Comparison of ENCODE assay signal across 19 cellular contexts in genomic region chr6:1761472-1761871, GRCh38.
DNase-seq lines count a peak whose midpoint lies in the region; ATAC-seq and TF ChIP-seq lines count a peak whose summit lies in the region.
"Had no signal": no experiment of that assay in that cellular context is flagged by ENCODE, and none has a peak within 500 bp of the region (broad histone marks: within the 10 kb centered on the region; RNA-seq: fewer than 3 reads in every experiment).

No MANE protein-coding gene starts in this region.

- H2AFZ ChIP-seq in OCI-LY3 (ENCODE audit: low read depth, low read length) (no peak overlapping the region), OCI-LY7 (ENCODE audit: low read length) (no peak overlapping the region)

- H3K4me3 ChIP-seq in OCI-LY3 (ENCODE audit: low read length) (no peak overlapping the region), OCI-LY7 (ENCODE audit: low read depth, low read length, poor library complexity, severe bottlenecking) (no peak overlapping the region)
- H3K4me3 ChIP-seq: GM12878, vagina had no signal

- H3K79me2 ChIP-seq in OCI-LY3 (ENCODE audit: low read length) (no peaks in the 10 kb centered on the region), OCI-LY7 (ENCODE audit: insufficient read depth, low read depth, low read length) (no peaks in the 10 kb centered on the region)

- intact Hi-C loops in OCI-LY7 (cut with micrococcal nuclease; ENCODE audit: unreplicated experiment), result no loop called here

- POLR2A ChIA-PET in OCI-LY7 (lab: Charles Lee), result no interaction called here
- POLR2A ChIA-PET in activated CD4-positive, alpha-beta memory T cell treated with anti-CD3 and anti-CD28 coated beads, Interleukin-2, amount 10 ng/mL, durations not matched to agents 7 days and 5 days (lab: Charles Lee), result no interaction called here

- ATAC-seq in HG03439 (IDR thresholded peaks at IDR 0.05; ENCODE audit: unreplicated experiment), result no peak
- ATAC-seq in GM21717 (IDR thresholded peaks at IDR 0.05; ENCODE audit: unreplicated experiment), result no peak
- ATAC-seq: activated CD4-positive, alpha-beta T cell treated with anti-CD3 and anti-CD28 coated beads for 36 hours; effector memory CD8-positive, alpha-beta T cell; GM12878; Panc1; stimulated activated naive CD8-positive, alpha-beta T cell treated with anti-CD3 and anti-CD28 coated beads, Interleukin-15, amount 100 ng/mL, for 72 hours had no signal

- no peaks in the 10 kb centered on the region for H3K36me3 Mint-ChIP-seq in activated CD4-positive, alpha-beta memory T cell treated with anti-CD3 and anti-CD28 coated beads, Interleukin-2, amount 10 ng/mL, durations not matched to agents 7 days and 5 days (ENCODE audit: low read depth)

- no peaks in the 10 kb centered on the region for H3K9me3 ChIP-seq in OCI-LY3 (ENCODE audit: insufficient read depth, low read length)
- no peaks in the 10 kb centered on the region for H3K9me3 ChIP-seq in OCI-LY7 (ENCODE audit: low read length)
- H3K9me3 ChIP-seq: Caco-2, vagina had no signal

- H3K36me3 ChIP-seq in OCI-LY3 (replicated peaks; ENCODE audit: low read depth, low read length), result peaks cover 3% of the 10 kb centered on the region
- no peaks in the 10 kb centered on the region for H3K36me3 ChIP-seq in OCI-LY7 (ENCODE audit: insufficient read depth, low read length)
- H3K36me3 ChIP-seq: vagina had no signal

- no peak overlapping the region for H3K4me3 Mint-ChIP-seq in activated CD4-positive, alpha-beta memory T cell treated with anti-CD3 and anti-CD28 coated beads, Interleukin-2, amount 10 ng/mL, durations not matched to agents 7 days and 5 days
- H3K4me3 Mint-ChIP-seq: activated CD4-positive, alpha-beta T cell treated with anti-CD3 and anti-CD28 coated beads for 36 hours; central memory CD8-positive, alpha-beta T cell; effector memory CD8-positive, alpha-beta T cell; stimulated activated naive CD8-positive, alpha-beta T cell treated with anti-CD3 and anti-CD28 coated beads, Interleukin-15, amount 100 ng/mL, for 72 hours had no signal

- H3K27ac ChIP-seq in OCI-LY3 (ENCODE audit: low read length) (peak overlapping the region; percentile 93), OCI-LY7 (ENCODE audit: low read depth, low read length, poor library complexity, severe bottlenecking) (no peak overlapping the region)
- H3K27ac ChIP-seq: vagina had no signal

- no peak overlapping the region for H3K27ac Mint-ChIP-seq in activated CD4-positive, alpha-beta memory T cell treated with anti-CD3 and anti-CD28 coated beads, Interleukin-2, amount 10 ng/mL, durations not matched to agents 7 days and 5 days
- H3K27ac Mint-ChIP-seq: activated CD4-positive, alpha-beta T cell treated with anti-CD3 and anti-CD28 coated beads for 36 hours; effector memory CD8-positive, alpha-beta T cell; stimulated activated naive CD8-positive, alpha-beta T cell treated with anti-CD3 and anti-CD28 coated beads, Interleukin-15, amount 100 ng/mL, for 72 hours had no signal

- peaks cover 2% of the 10 kb centered on the region for H3K27me3 Mint-ChIP-seq in activated CD4-positive, alpha-beta memory T cell treated with anti-CD3 and anti-CD28 coated beads, Interleukin-2, amount 10 ng/mL, durations not matched to agents 7 days and 5 days
- H3K27me3 Mint-ChIP-seq: activated CD4-positive, alpha-beta T cell treated with anti-CD3 and anti-CD28 coated beads for 36 hours; central memory CD8-positive, alpha-beta T cell; effector memory CD8-positive, alpha-beta T cell; stimulated activated naive CD8-positive, alpha-beta T cell treated with anti-CD3 and anti-CD28 coated beads, Interleukin-15, amount 100 ng/mL, for 72 hours had no signal

- H3K9me3 Mint-ChIP-seq in activated CD4-positive, alpha-beta memory T cell treated with anti-CD3 and anti-CD28 coated beads, Interleukin-2, amount 10 ng/mL, durations not matched to agents 7 days and 5 days, result no peaks in the 10 kb centered on the region
- H3K9me3 Mint-ChIP-seq: central memory CD8-positive, alpha-beta T cell; effector memory CD8-positive, alpha-beta T cell; stimulated activated naive CD8-positive, alpha-beta T cell treated with anti-CD3 and anti-CD28 coated beads, Interleukin-15, amount 100 ng/mL, for 72 hours had no signal

- H3K4me2 ChIP-seq in OCI-LY3 (ENCODE audit: low read length) (peak overlapping the region; percentile 67; the same call in 1 of the 2 replicates), OCI-LY7 (ENCODE audit: low read length) (no peak overlapping the region)

- no peak overlapping the region for H3K9ac ChIP-seq in OCI-LY3 (ENCODE audit: low read length)

- H3K27me3 ChIP-seq in OCI-LY3 (ENCODE audit: low read depth, low read length), result no peaks in the 10 kb centered on the region
- H3K27me3 ChIP-seq: vagina had no signal

- no peak for TF ChIP-seq CTCF in OCI-LY3 (IDR thresholded peaks at IDR 0.05; ENCODE audit: low read depth, low read length)
- no peak for TF ChIP-seq CTCF in OCI-LY7 (conservative IDR thresholded peaks at IDR 0.05; ENCODE audit: low read length)

- H3K4me1 ChIP-seq in OCI-LY3 (ENCODE audit: low read length), result peaks cover 33% of the 10 kb centered on the region
- H3K4me1 ChIP-seq in OCI-LY7 (ENCODE audit: insufficient read depth, low read length, poor library complexity, severe bottlenecking), result no peaks in the 10 kb centered on the region

- H3K9me2 ChIP-seq in OCI-LY7 (ENCODE audit: insufficient read depth, low read length), result no peaks in the 10 kb centered on the region

- BruUV-seq in OCI-LY7 (replicated peaks; lab: Mats Ljungman, UMichigan), result no TSS peak

- DNase-seq in DMS79 (lab: John Stamatoyannopoulos, UW), result peak; percentile 11
- DNase-seq in NCI-H1417 (lab: John Stamatoyannopoulos, UW), result peak in 2 of 3 experiments; percentile 16 to 80
- peak; percentile 7 for DNase-seq in midbrain (lab: John Stamatoyannopoulos, UW)
- no peak for DNase-seq in OCI-LY7 (ENCODE audit: low spot score)
- DNase-seq in activated CD4-positive, alpha-beta memory T cell treated with anti-CD3 and anti-CD28 coated beads, Interleukin-2, amount 10 ng/mL, durations not matched to agents 7 days and 5 days, result no peak
- DNase-seq: activated CD4-positive, alpha-beta T cell treated with anti-CD3 and anti-CD28 coated beads for 36 hours; activated CD8-positive, alpha-beta memory T cell treated with anti-CD3 and anti-CD28 coated beads, Interleukin-2, amount 50 U/mL, for 48 hours; activated gamma-delta T cell treated with Interleukin-2 at 50 U/mL for 16 hours; Caco-2; effector memory CD8-positive, alpha-beta T cell; NCI-H510A treated with DMSO at 0.1 percent for 48 hours; stimulated activated naive CD8-positive, alpha-beta T cell treated with anti-CD3 and anti-CD28 coated beads, Interleukin-15, amount 100 ng/mL, for 72 hours had no signal

- CTCF ChIA-PET in OCI-LY7 (lab: Charles Lee; ENCODE audit: unreplicated experiment), result no interaction called here
- CTCF ChIA-PET in activated CD4-positive, alpha-beta memory T cell treated with anti-CD3 and anti-CD28 coated beads, Interleukin-2, amount 10 ng/mL, durations not matched to agents 7 days and 5 days (lab: Charles Lee), result no interaction called here

- H4K20me1 ChIP-seq in OCI-LY3 (ENCODE audit: insufficient read depth, low read length), result no peaks in the 10 kb centered on the region
- H4K20me1 ChIP-seq in OCI-LY7 (ENCODE audit: insufficient read depth, low read length), result no peaks in the 10 kb centered on the region

- no peaks in the 10 kb centered on the region for H3K4me1 Mint-ChIP-seq in activated CD4-positive, alpha-beta memory T cell treated with anti-CD3 and anti-CD28 coated beads, Interleukin-2, amount 10 ng/mL, durations not matched to agents 7 days and 5 days
- H3K4me1 Mint-ChIP-seq: activated CD4-positive, alpha-beta T cell treated with anti-CD3 and anti-CD28 coated beads for 36 hours; central memory CD8-positive, alpha-beta T cell; stimulated activated naive CD8-positive, alpha-beta T cell treated with anti-CD3 and anti-CD28 coated beads, Interleukin-15, amount 100 ng/mL, for 72 hours had no signal

Comparison
In these comparisons a context has a peak if more than half of its experiments do, and no peak if none do; other contexts are left out.
1. DNase-seq: peak in DMS79 (single experiment), NCI-H1417 (2 of 3) and midbrain (single experiment); none in OCI-LY7 (single experiment) and activated CD4-positive, alpha-beta memory T cell treated with anti-CD3 and anti-CD28 coated beads, Interleukin-2, amount 10 ng/mL, durations not matched to agents 7 days and 5 days (single experiment).